19 cellular contexts compared by ENCODE assay signal in genomic region chr2:220959391-220959802, GRCh38.
A peak's percentile ranks its signal among the peaks of the same experiment; 100 is the strongest.
DNase-seq lines count a peak whose midpoint lies in the region; ATAC-seq and TF ChIP-seq lines count a peak whose summit lies in the region.
"Had no signal": no experiment of that assay in that cellular context is flagged by ENCODE, and none has a peak within 500 bp of the region (broad histone marks: within the 10 kb centered on the region; RNA-seq: fewer than 3 reads in every experiment).

No MANE protein-coding gene starts in this region.

- H4K20me1 ChIP-seq in GM23338 (replicated peaks; ENCODE audit: insufficient read depth) = no peaks in the 10 kb centered on the region

- DNase-seq in NCI-H748 (lab: John Stamatoyannopoulos, UW; ENCODE audit: unreplicated experiment) = peak; percentile 40
- DNase-seq in NCI-H748 treated with DMSO at 0.1 percent for 48 hours (lab: John Stamatoyannopoulos, UW) = no peak
- DNase-seq in dedifferentiated amniotic fluid mesenchymal stem cell (ENCODE audit: extremely low spot score) = peak; percentile 38
- DNase-seq in mesenchymal stem cell = peak; percentile 43
- no peak for DNase-seq in upper lobe of right lung
- no peak for DNase-seq in GM20000 (ENCODE audit: low spot score)
- no peak for DNase-seq in activated T-cell treated with anti-CD3 and anti-CD28 coated beads for 4 hours
- DNase-seq in GM23338 (ENCODE audit: low spot score) = no peak
- DNase-seq: activated CD4-positive, alpha-beta T cell treated with anti-CD3 and anti-CD28 coated beads for 4 hours; CD4-positive, alpha-beta memory T cell; central memory CD4-positive, alpha-beta T cell; GDM1; MM.1S; natural killer cell; NCI-H345 had no signal

- H3K4me3 ChIP-seq in mesenchymal stem cell (ENCODE audit: insufficient read depth in 1 of 2, low read depth in 1 of 2, low read length in 2 of 2) = no peak overlapping the region
- no peak overlapping the region for H3K4me3 ChIP-seq in upper lobe of right lung
- no peak overlapping the region for H3K4me3 ChIP-seq in GM23338
- H3K4me3 ChIP-seq: vagina had no signal

- no peak overlapping the region for H3K23ac ChIP-seq in mesenchymal stem cell (ENCODE audit: low read length in 2 of 2)

- no peaks in the 10 kb centered on the region for H3K79me1 ChIP-seq in mesenchymal stem cell (replicated peaks; ENCODE audit: low read length, poor library complexity, severe bottlenecking)

- no peak overlapping the region for H4K91ac ChIP-seq in mesenchymal stem cell (ENCODE audit: low read length)

- H3K4ac ChIP-seq in mesenchymal stem cell (ENCODE audit: low read depth in 1 of 2, low read length in 2 of 2) = no peak overlapping the region

- H2BK15ac ChIP-seq in mesenchymal stem cell (ENCODE audit: low read depth, poor library complexity, severe bottlenecking) = no peak overlapping the region

- H3K9me2 ChIP-seq in GM23338 (ENCODE audit: insufficient read depth) = no peaks in the 10 kb centered on the region

- H2BK12ac ChIP-seq in mesenchymal stem cell (ENCODE audit: low read length in 2 of 2) = no peak overlapping the region

- no peak overlapping the region for H3K27ac Mint-ChIP-seq in GM23338
- H3K27ac Mint-ChIP-seq: CD4-positive, alpha-beta memory T cell; natural killer cell; T-helper 2 cell treated with Interferon-gamma antibody and Interleukin-4, amounts not matched to agents 5 μg/mL and 100 μg/mL, for 36 hours had no signal

- H3K79me2 ChIP-seq in GM23338 (replicated peaks; ENCODE audit: insufficient read depth) = no peaks in the 10 kb centered on the region

- intact Hi-C loops in upper lobe of right lung (cut with DNase I) = no loop called here

- no peak overlapping the region for H2BK5ac ChIP-seq in mesenchymal stem cell (ENCODE audit: low read depth, low read length, poor library complexity, severe bottlenecking)

- H3K9me3 Mint-ChIP-seq in GM23338 = no peaks in the 10 kb centered on the region
- H3K9me3 Mint-ChIP-seq: T-helper 2 cell treated with Interferon-gamma antibody and Interleukin-4, amounts not matched to agents 5 μg/mL and 100 μg/mL, for 36 hours had no signal

- no peak overlapping the region for H2BK120ac ChIP-seq in mesenchymal stem cell (ENCODE audit: low read depth, low read length)

- no peak overlapping the region for H3K9ac ChIP-seq in mesenchymal stem cell (ENCODE audit: low read length)

- H3K9me3 ChIP-seq in mesenchymal stem cell (ENCODE audit: control insufficient read depth, low read length) (no peaks in the 10 kb centered on the region), upper lobe of right lung (no peaks in the 10 kb centered on the region)
- H3K9me3 ChIP-seq: vagina had no signal

- H3K4me3 Mint-ChIP-seq in GM23338 = no peak overlapping the region
- H3K4me3 Mint-ChIP-seq: CD4-positive, alpha-beta memory T cell; natural killer cell; T-helper 2 cell treated with Interferon-gamma antibody and Interleukin-4, amounts not matched to agents 5 μg/mL and 100 μg/mL, for 36 hours had no signal

- H3K4me1 Mint-ChIP-seq in GM23338 = peaks cover 5% of the 10 kb centered on the region; the same call in 2 of the 3 replicates
- H3K4me1 Mint-ChIP-seq: CD4-positive, alpha-beta memory T cell; natural killer cell had no signal

- no peak for TF ChIP-seq CTCF in upper lobe of right lung (IDR thresholded peaks at IDR 0.05)
- TF ChIP-seq CTCF in GM20000 (IDR thresholded peaks at IDR 0.05; ENCODE audit: extremely low read depth, missing control alignments) = no peak
- TF ChIP-seq CTCF in GM23338 (conservative IDR thresholded peaks at IDR 0.05; ENCODE audit: low read depth in 2 of 2) = no peak

- ATAC-seq in upper lobe of right lung (peak; percentile 72), GM23338 (no peak)
- ATAC-seq: natural killer cell, Panc1 had no signal

- no peak overlapping the region for H3K18ac ChIP-seq in mesenchymal stem cell (ENCODE audit: low read depth in 1 of 2, low read length in 2 of 2)

- H2AFZ ChIP-seq in mesenchymal stem cell (ENCODE audit: low read depth, low read length) (no peak overlapping the region), GM23338 (no peak overlapping the region)

- H3K14ac ChIP-seq in mesenchymal stem cell (ENCODE audit: low read length in 2 of 2) = no peak overlapping the region

- no peaks in the 10 kb centered on the region for H3K36me3 Mint-ChIP-seq in GM23338 (ENCODE audit: low read depth)
- H3K36me3 Mint-ChIP-seq: CD4-positive, alpha-beta memory T cell; natural killer cell had no signal

- H3K27me3 Mint-ChIP-seq in GM23338 (ENCODE audit: insufficient read depth, low read depth, poor library complexity) = no peaks in the 10 kb centered on the region

- no peak overlapping the region for H3K4me2 ChIP-seq in mesenchymal stem cell (ENCODE audit: low read length, poor library complexity, severe bottlenecking)
- H3K4me2 ChIP-seq in GM23338 = no peak overlapping the region

- H2AK5ac ChIP-seq in mesenchymal stem cell (ENCODE audit: low read length, severe bottlenecking) = no peak overlapping the region

- H3K27ac ChIP-seq in mesenchymal stem cell (ENCODE audit: low read length, poor library complexity, severe bottlenecking) = no peak overlapping the region
- no peak overlapping the region for H3K27ac ChIP-seq in upper lobe of right lung
- no peak overlapping the region for H3K27ac ChIP-seq in GM23338 (ENCODE audit: low read depth)
- H3K27ac ChIP-seq: epithelial cell of prostate, vagina had no signal

- no peaks in the 10 kb centered on the region for H3K27me3 ChIP-seq in mesenchymal stem cell (ENCODE audit: control insufficient read depth in 1 of 2, insufficient read depth in 1 of 2, low read length in 2 of 2)
- H3K27me3 ChIP-seq in upper lobe of right lung = no peaks in the 10 kb centered on the region
- H3K27me3 ChIP-seq in GM23338 (ENCODE audit: insufficient read depth) = no peaks in the 10 kb centered on the region
- H3K27me3 ChIP-seq: vagina had no signal

- H3F3A ChIP-seq in GM23338 (replicated peaks; ENCODE audit: low read depth) = no peaks in the 10 kb centered on the region

- H3K4me1 ChIP-seq in mesenchymal stem cell (ENCODE audit: control insufficient read depth, insufficient read depth, low read depth, low read length) = no peaks in the 10 kb centered on the region
- H3K4me1 ChIP-seq in upper lobe of right lung = peaks cover 9% of the 10 kb centered on the region
- no peaks in the 10 kb centered on the region for H3K4me1 ChIP-seq in GM23338 (ENCODE audit: insufficient read depth)

- H4K8ac ChIP-seq in mesenchymal stem cell (ENCODE audit: low read length) = no peak overlapping the region

- 64% methylated on average over 1 of the region's 1 CpG for WGBS in mesenchymal stem cell

- H3K36me3 ChIP-seq in mesenchymal stem cell (ENCODE audit: control insufficient read depth in 1 of 2, insufficient read depth in 2 of 2, low read depth in 1 of 2, low read length in 2 of 2) = no peaks in the 10 kb centered on the region
- H3K36me3 ChIP-seq in upper lobe of right lung = no peaks in the 10 kb centered on the region
- no peaks in the 10 kb centered on the region for H3K36me3 ChIP-seq in GM23338 (ENCODE audit: insufficient read depth)
- H3K36me3 ChIP-seq: vagina had no signal

TF ChIP-seq in GM23338, 12 proteins besides CTCF, POLR2A, EP300 and RAD21 (continues in another document):
- no peak for TF ChIP-seq ZNF114 (CRISPR knock-in tag; IDR thresholded peaks at IDR 0.05)

Comparison
In these comparisons a context has a peak if more than half of its experiments do, and no peak if none do; other contexts are left out.
1. DNase-seq: peak in NCI-H748 (single experiment), dedifferentiated amniotic fluid mesenchymal stem cell (single experiment) and mesenchymal stem cell (single experiment); none in NCI-H748 treated with DMSO at 0.1 percent for 48 hours (single experiment), upper lobe of right lung (single experiment), GM20000 (single experiment), activated T-cell treated with anti-CD3 and anti-CD28 coated beads for 4 hours (single experiment) and GM23338 (single experiment).